In genomic region chr12:105219261-105220018, GRCh38 we compare ENCODE assay signal across 24 cellular contexts. TPM values are rescaled to one million over a fixed set of nuclear protein-coding genes. Genes with fewer than 3 reads are reported as not detected.
DNase-seq lines count a peak whose midpoint lies in the region; ATAC-seq and TF ChIP-seq lines count a peak whose summit lies in the region.
"Had no signal": no experiment of that assay in that cellular context is flagged by ENCODE, and none has a peak within 500 bp of the region (broad histone marks: within the 10 kb centered on the region; RNA-seq: fewer than 3 reads in every experiment).

No MANE protein-coding gene starts in this region.

- H3K4me3 ChIP-seq in fibroblast of the aortic adventitia (ENCODE audit: low read depth, low read length) (no peak overlapping the region), mucosa of stomach (ENCODE audit: low read length) (no peak overlapping the region), upper lobe of right lung (no peak overlapping the region)
- H3K4me3 ChIP-seq: pancreas, transverse colon had no signal

- H3K9me3 ChIP-seq in mucosa of stomach (ENCODE audit: control insufficient read depth, low read length) = no peaks in the 10 kb centered on the region
- H3K9me3 ChIP-seq in upper lobe of right lung = no peaks in the 10 kb centered on the region
- H3K9me3 ChIP-seq: pancreas, transverse colon had no signal

- peaks cover 72% of the 10 kb centered on the region for H3K4me1 ChIP-seq in mucosa of stomach (ENCODE audit: control insufficient read depth, insufficient read depth, low read length)
- peaks cover 29% of the 10 kb centered on the region for H3K4me1 ChIP-seq in upper lobe of right lung

- H3K27me3 ChIP-seq in mucosa of stomach (ENCODE audit: control insufficient read depth, insufficient read depth, low read length) (no peaks in the 10 kb centered on the region), upper lobe of right lung (no peaks in the 10 kb centered on the region)
- H3K27me3 ChIP-seq: pancreas, transverse colon had no signal

- ATAC-seq in Right ventricle myocardium inferior (peak; percentile 44), upper lobe of right lung (no peak)
- ATAC-seq: activated T-cell treated with anti-CD3 and anti-CD28 coated beads, Interleukin-2, amount 50 U/mL, for 4 hours; naive thymus-derived CD4-positive, alpha-beta T cell; pancreas; stimulated activated naive B cell treated with anti-CD40 and anti-IgM and Interleukin-4, amounts not matched to agents 10 μg/mL and 1 μg/mL and 100 μg/mL, for 72 hours; T-cell had no signal

- CTCF ChIA-PET in HEK293T (lab: Yijun Ruan, JAX) = no interaction called here

- H3K36me3 ChIP-seq in mucosa of stomach (ENCODE audit: control insufficient read depth, insufficient read depth, low read length) = peaks cover 2% of the 10 kb centered on the region
- H3K36me3 ChIP-seq in upper lobe of right lung = peaks cover 32% of the 10 kb centered on the region

- DNase-seq in Right ventricle myocardium inferior (ENCODE audit: missing footprints) (no peak), cardiac septum (ENCODE audit: low spot score) (no peak), fibroblast of the aortic adventitia (ENCODE audit: low read depth) (peak; percentile 70), upper lobe of right lung (no peak), RKO (ENCODE audit: low spot score) (no peak), HEK293T (ENCODE audit: extremely low spot score) (no peak), Ammon's horn (ENCODE audit: low spot score) (no peak)
- DNase-seq: activated naive CD4-positive, alpha-beta T cell treated with anti-CD3 and anti-CD28 coated beads for 36 hours; activated T-cell treated with anti-CD3 and anti-CD28 coated beads, Interleukin-2, amount 50 U/mL, for 4 hours; COR-L47; DND-41; kidney glomerular epithelial cell; naive thymus-derived CD4-positive, alpha-beta T cell; NCI-H1105; NCI-H2081 treated with DMSO at 0.1 percent for 48 hours; NCI-H446; OCI-M1; pancreas; SIG-M5; stimulated activated naive B cell treated with anti-CD40 and anti-IgM and Interleukin-4, amounts not matched to agents 10 μg/mL and 1 μg/mL and 100 μg/mL, for 72 hours; T-cell; transverse colon had no signal

- intact Hi-C loops in Right ventricle myocardium inferior (cut with DNase I) = loop anchor here (2.0 kb wide), 1 partner anchor 17 kb away; the partner anchor contains the start of gene APPL2
- intact Hi-C loops in cardiac septum (cut with DNase I) = no loop called here
- intact Hi-C loops in upper lobe of right lung (cut with DNase I) = no loop called here

- TF ChIP-seq CTCF in fibroblast of the aortic adventitia (IDR thresholded peaks at IDR 0.05; ENCODE audit: insufficient read depth, low read length) (no peak), upper lobe of right lung (IDR thresholded peaks at IDR 0.05) (no peak)

- peak overlapping the region; percentile 33 for H3K27ac ChIP-seq in upper lobe of right lung
- H3K27ac ChIP-seq: HL-60, pancreas had no signal

- peak overlapping the region; percentile 54 for H3K9ac ChIP-seq in mucosa of stomach (ENCODE audit: low read length)

- POLR2A ChIA-PET in HEK293T (lab: Yijun Ruan, JAX) = interaction anchor here (1.8 kb wide), 1 partner anchor 17 kb away, joined by 9 read pairs; the partner anchor contains the start of gene APPL2

TF ChIP-seq in HEK293T, 16 proteins besides CTCF, POLR2A, EP300 and RAD21:
- TF ChIP-seq NFRKB (IDR thresholded peaks at IDR 0.05) = no peak
- TF ChIP-seq ZNF384 (IDR thresholded peaks at IDR 0.05) = no peak
- no peak for TF ChIP-seq BHLHE40 (IDR thresholded peaks at IDR 0.05; ENCODE audit: borderline replicate concordance)
- no peak for TF ChIP-seq FOXA1 (IDR thresholded peaks at IDR 0.05)
- TF ChIP-seq HDGF (IDR thresholded peaks at IDR 0.05; ENCODE audit: borderline replicate concordance) = no peak
- TF ChIP-seq TARDBP (IDR thresholded peaks at IDR 0.05) = no peak
- no peak for TF ChIP-seq L3MBTL2 (conservative IDR thresholded peaks at IDR 0.05)

RNA-seq across cellular contexts. Expression of gene APPL2, which starts 16.5 kb away (rescaled TPM):
- 20.9 TPM for total RNA-seq in Right ventricle myocardium inferior
- total RNA-seq in cardiac septum = 15.6 TPM
- 48.5 and 73.0 TPM in 2 replicates for total RNA-seq in fibroblast of the aortic adventitia (ENCODE audit: low replicate concordance)
- 30.9 TPM for total RNA-seq in upper lobe of right lung
